Comparison of ENCODE assay signal across 7 cellular contexts in the genomic region with DNA sequence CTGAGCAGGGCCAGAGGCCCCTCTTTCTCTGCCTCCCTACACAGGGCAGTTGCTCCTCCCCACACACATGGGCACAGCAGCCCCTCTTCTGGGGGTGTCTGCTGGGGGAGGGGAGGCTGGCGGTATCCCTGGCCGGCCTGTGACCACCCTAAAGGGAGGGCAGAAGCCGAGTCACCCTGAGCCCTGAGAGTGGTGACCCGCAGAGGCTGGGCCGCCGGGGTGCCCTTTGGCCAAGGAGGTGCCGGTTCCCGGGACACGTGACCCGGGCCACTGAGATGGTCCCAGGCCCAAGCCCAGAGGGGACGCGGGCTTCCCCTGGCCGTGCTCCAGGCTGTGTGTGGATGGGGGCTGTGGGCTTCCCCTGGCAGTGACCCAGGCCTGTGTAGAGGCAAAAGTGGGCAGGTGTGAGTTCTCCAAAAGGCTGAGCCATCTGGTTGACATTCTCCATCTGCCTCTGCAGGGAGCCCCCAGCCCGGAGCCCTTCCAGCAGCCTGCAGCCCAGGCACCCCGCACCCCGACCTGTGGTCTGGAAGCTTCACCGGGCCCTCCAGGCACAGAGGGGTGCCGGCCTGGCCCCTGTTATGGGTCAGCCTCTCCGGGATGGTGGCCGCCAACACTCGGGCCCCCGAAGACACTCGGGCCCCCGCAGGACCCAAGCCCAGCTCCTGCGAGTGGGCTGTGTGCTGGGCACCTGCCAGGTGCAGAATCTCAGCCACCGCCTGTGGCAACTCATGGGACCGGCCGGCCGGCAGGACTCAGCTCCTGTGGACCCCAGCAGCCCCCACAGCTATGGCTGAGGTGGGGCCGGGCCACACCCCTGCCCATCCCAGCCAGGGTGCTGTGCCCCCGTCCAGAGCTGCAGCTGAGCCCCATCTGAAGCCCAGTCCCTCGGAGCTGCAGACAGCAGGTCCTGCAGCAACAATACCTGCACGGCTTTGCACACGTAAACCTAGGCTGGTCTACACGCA. TPM values are rescaled to one million over a fixed set of nuclear protein-coding genes. Genes with fewer than 3 reads are reported as not detected.
DNase-seq lines count a peak whose midpoint lies in the region; ATAC-seq and TF ChIP-seq lines count a peak whose summit lies in the region.

No MANE protein-coding gene starts in this region.

- H3K4me1 ChIP-seq in skeletal muscle satellite cell (ENCODE audit: control insufficient read depth, insufficient read depth, low read length) = peaks cover 6% of the 10 kb centered on the region

- TF ChIP-seq CTCF in fibroblast of pulmonary artery (IDR thresholded peaks at IDR 0.05; ENCODE audit: low read length, missing control alignments) = no peak
- TF ChIP-seq CTCF in WERI-Rb-1 (IDR thresholded peaks at IDR 0.05; ENCODE audit: low read depth, low read length) = no peak

- H3K27ac ChIP-seq in SK-N-MC = peak overlapping the region; percentile 13; the same call in 1 of the 2 replicates
- no peak overlapping the region for H3K27ac ChIP-seq in WERI-Rb-1

- peak; percentile 88 for DNase-seq in H7
- no peak for DNase-seq in SK-N-MC (ENCODE audit: low read depth, low spot score)
- DNase-seq in fibroblast of pulmonary artery (ENCODE audit: low read depth) = no peak
- DNase-seq in NCI-H526 (lab: John Stamatoyannopoulos, UW) = no peak
- no peak for DNase-seq in WERI-Rb-1

- no peaks in the 10 kb centered on the region for H3K9me3 ChIP-seq in SK-N-MC (ENCODE audit: low read depth, low read length)
- no peaks in the 10 kb centered on the region for H3K9me3 ChIP-seq in skeletal muscle satellite cell (replicated peaks; ENCODE audit: low read length)
- peaks cover 5% of the 10 kb centered on the region for H3K9me3 ChIP-seq in WERI-Rb-1 (ENCODE audit: severe bottlenecking)

- H3K36me3 ChIP-seq in H7 (replicated peaks; ENCODE audit: control insufficient read depth, insufficient read depth, low read length) = no peaks in the 10 kb centered on the region; the same call in 1 of the 2 replicates
- no peaks in the 10 kb centered on the region; the same call in 1 of the 2 replicates for H3K36me3 ChIP-seq in SK-N-MC (ENCODE audit: insufficient read depth, low read length)
- H3K36me3 ChIP-seq in skeletal muscle satellite cell (ENCODE audit: insufficient read depth, low read length) = no peaks in the 10 kb centered on the region
- no peaks in the 10 kb centered on the region for H3K36me3 ChIP-seq in WERI-Rb-1

- peaks cover 17% of the 10 kb centered on the region for H3K27me3 ChIP-seq in H7 (ENCODE audit: control insufficient read depth, insufficient read depth, low read length)
- H3K27me3 ChIP-seq in skeletal muscle satellite cell (ENCODE audit: control insufficient read depth, insufficient read depth, low read length) = peaks cover 36% of the 10 kb centered on the region
- no peaks in the 10 kb centered on the region for H3K27me3 ChIP-seq in WERI-Rb-1 (ENCODE audit: insufficient read depth, low read depth, severe bottlenecking)

- H3K4me3 ChIP-seq in H7 (ENCODE audit: insufficient read depth, low read depth, low read length) (peak overlapping the region; percentile 71), SK-N-MC (peak overlapping the region; percentile 91), fibroblast of pulmonary artery (replicated peaks; ENCODE audit: low read depth, low read length) (peak overlapping the region; percentile 64), skeletal muscle satellite cell (ENCODE audit: low read length) (peak overlapping the region; percentile 55), WERI-Rb-1 (ENCODE audit: low read depth, low read length) (no peak overlapping the region)

- ATAC-seq in HG02938 (IDR thresholded peaks at IDR 0.05; ENCODE audit: unreplicated experiment) = no peak

- H3K4me2 ChIP-seq in skeletal muscle satellite cell (ENCODE audit: low read length) = peak overlapping the region; percentile 44

- H3K9ac ChIP-seq in SK-N-MC (ENCODE audit: insufficient read length) = peak overlapping the region; percentile 92
- H3K9ac ChIP-seq in skeletal muscle satellite cell (ENCODE audit: low read depth, low read length) = no peak overlapping the region

RNA-seq across cellular contexts. Expression of a gene that starts 1.0 kb away (rescaled TPM):
- total RNA-seq in H7 (2014; rRNA removed; shearing (Covaris generic)) = 3.0 and 3.2 TPM in 2 replicates
- total RNA-seq in skeletal muscle satellite cell (2012; rRNA removed) = 1.5 TPM in 2 replicates

RNA-seq across cellular contexts. Expression of a gene that starts 4.3 kb away (rescaled TPM):
- total RNA-seq in H7 (2014; rRNA removed; shearing (Covaris generic)) = not detected in 2 replicates
- total RNA-seq in skeletal muscle satellite cell (2012; rRNA removed) = not detected in 2 replicates

RNA-seq across cellular contexts. Expression of a gene that starts 7.6 kb away (rescaled TPM):
- total RNA-seq in H7 (2014; rRNA removed; shearing (Covaris generic)) = 53.8 and 64.4 TPM in 2 replicates
- 62.9 and 71.0 TPM in 2 replicates for total RNA-seq in skeletal muscle satellite cell (2012; rRNA removed)

RNA-seq across cellular contexts. Expression of a gene that starts 25.1 kb away (rescaled TPM):
- total RNA-seq in H7 (2014; rRNA removed; shearing (Covaris generic)) = 19.0 and 28.1 TPM in 2 replicates
- total RNA-seq in skeletal muscle satellite cell (2012; rRNA removed) = 39.8 and 53.3 TPM in 2 replicates

RNA-seq across cellular contexts. Expression of a gene that starts 25.6 kb away (rescaled TPM):
- 74.1 and 86.5 TPM in 2 replicates for total RNA-seq in H7 (2014; rRNA removed; shearing (Covaris generic))
- total RNA-seq in skeletal muscle satellite cell (2012; rRNA removed) = 34.0 and 40.6 TPM in 2 replicates
